ENCODE assay signal across 20 cellular contexts in genomic region chr9:80094176-80094771, GRCh38.
DNase-seq lines count a peak whose midpoint lies in the region; ATAC-seq and TF ChIP-seq lines count a peak whose summit lies in the region.
"Had no signal": no experiment of that assay in that cellular context is flagged by ENCODE, and none has a peak within 500 bp of the region (broad histone marks: within the 10 kb centered on the region; RNA-seq: fewer than 3 reads in every experiment).

No MANE protein-coding gene starts in this region.

- DNase-seq in GM13976 (ENCODE audit: low spot score) (peak; percentile 14), LoVo (ENCODE audit: low spot score) (no peak), testis (no peak)
- DNase-seq: activated CD4-positive, alpha-beta T cell treated with anti-CD3 and anti-CD28 coated beads, Interleukin-2, amount 10 ng/mL, durations not matched to agents 7 days and 5 days; body of pancreas; colonic mucosa; GF-D8; H9; islet precursor cell; NCI-H2081; NCI-H510A; right lobe of liver; stimulated activated naive CD4-positive, alpha-beta T cell treated with Interleukin-2 at 50 U/mL for 16 hours had no signal

- intact Hi-C loops in testis (cut with DNase I; ENCODE audit: low total_unique reads): no loop called here

- H3K27me3 ChIP-seq in testis: no peaks in the 10 kb centered on the region
- H3K27me3 ChIP-seq: body of pancreas, colonic mucosa, right lobe of liver had no signal

- TF ChIP-seq CTCF in GM13976 (IDR thresholded peaks at IDR 0.05; ENCODE audit: borderline replicate concordance, control extremely low read depth, extremely low read depth, insufficient read depth, missing control alignments) (no peak), testis (IDR thresholded peaks at IDR 0.05) (no peak)

- no peak overlapping the region for H3K4me3 ChIP-seq in testis
- H3K4me3 ChIP-seq: body of pancreas, colonic mucosa, K562, lung, right lobe of liver had no signal

- in situ Hi-C loops in GM13976 (cut with MboI; ENCODE audit: low sequenced_read_pairs, unreplicated experiment): no loop called here

- TF ChIP-seq POLR2A in testis (IDR thresholded peaks at IDR 0.05): no peak

- no peak overlapping the region for H3K27ac ChIP-seq in testis
- H3K27ac ChIP-seq: body of pancreas, colonic mucosa, right lobe of liver had no signal

- ATAC-seq in GM18870 (IDR thresholded peaks at IDR 0.05; ENCODE audit: unreplicated experiment) (peak; percentile 74), HG02798 (IDR thresholded peaks at IDR 0.05; ENCODE audit: poor library complexity, unreplicated experiment) (peak; percentile 49), HG03520 (IDR thresholded peaks at IDR 0.05; ENCODE audit: unreplicated experiment) (peak; percentile 93), GM18907 (IDR thresholded peaks at IDR 0.05; ENCODE audit: unreplicated experiment) (no peak), GM21423 (IDR thresholded peaks at IDR 0.05; ENCODE audit: unreplicated experiment) (no peak)
- ATAC-seq: body of pancreas, K562, right lobe of liver had no signal

- WGBS in testis, 2 donors: 94 to 100% methylated on average over 1 of the region's 1 CpG

- H3K4me1 ChIP-seq in testis: no peaks in the 10 kb centered on the region
- H3K4me1 ChIP-seq: body of pancreas, colonic mucosa, right lobe of liver had no signal

- H3K36me3 ChIP-seq in testis (ENCODE audit: low read depth, missing control alignments): no peaks in the 10 kb centered on the region
- H3K36me3 ChIP-seq: colonic mucosa, right lobe of liver had no signal

- no peaks in the 10 kb centered on the region for H3K9me3 ChIP-seq in testis
- H3K9me3 ChIP-seq: body of pancreas, colonic mucosa, right lobe of liver had no signal

Comparison
In these comparisons a context has a peak if more than half of its experiments do, and no peak if none do; other contexts are left out.
1. ATAC-seq: peak in GM18870 (single experiment), HG02798 (single experiment) and HG03520 (single experiment); none in GM18907 (single experiment) and GM21423 (single experiment).